Comparison of ENCODE assay signal across 8 cellular contexts in genomic region chr19:58553799-58554493, GRCh38. TPM values are rescaled to one million over a fixed set of nuclear protein-coding genes. Genes with fewer than 3 reads are reported as not detected.
DNase-seq lines count a peak whose midpoint lies in the region; ATAC-seq and TF ChIP-seq lines count a peak whose summit lies in the region.

No MANE protein-coding gene starts in this region.

- H3K9ac ChIP-seq in SU-DHL-6 (ENCODE audit: low read length), result peak overlapping the region; percentile 89

- H2AFZ ChIP-seq in SU-DHL-6 (ENCODE audit: low read depth, low read length, severe bottlenecking), result no peak overlapping the region

- ATAC-seq in psoas muscle (no peak), left colon (no peak), HG02938 (IDR thresholded peaks at IDR 0.05; ENCODE audit: unreplicated experiment) (no peak)

- peak overlapping the region; percentile 96 for H3K4me2 ChIP-seq in SU-DHL-6 (ENCODE audit: low read depth, low read length, poor library complexity, severe bottlenecking)

- H3K4me1 ChIP-seq in psoas muscle, result peaks cover 31% of the 10 kb centered on the region

- H3K9me2 ChIP-seq in SU-DHL-6 (replicated peaks; ENCODE audit: insufficient read depth, low read length), result no peaks in the 10 kb centered on the region

- H3K27me3 ChIP-seq in SU-DHL-6 (ENCODE audit: low read length), result no peaks in the 10 kb centered on the region
- H3K27me3 ChIP-seq in psoas muscle (ENCODE audit: insufficient read depth in 3 of 3, low read length in 2 of 3), result no peaks in the 10 kb centered on the region

- H3K79me2 ChIP-seq in SU-DHL-6 (ENCODE audit: insufficient read depth, low read length), result peaks cover 29% of the 10 kb centered on the region

- H3K27ac ChIP-seq in SU-DHL-6 (ENCODE audit: low read depth, low read length), result peak overlapping the region; percentile 89
- peak overlapping the region; percentile 97 for H3K27ac ChIP-seq in psoas muscle

- no peak for TF ChIP-seq CTCF in SU-DHL-6 (IDR thresholded peaks at IDR 0.05; ENCODE audit: insufficient read depth, low read length, poor library complexity, severe bottlenecking)
- no peak for TF ChIP-seq CTCF in fibroblast of mammary gland (conservative IDR thresholded peaks at IDR 0.05; ENCODE audit: control insufficient read depth, insufficient read depth, low read depth, low read length)
- TF ChIP-seq CTCF in psoas muscle (IDR thresholded peaks at IDR 0.05), result no peak

- no peaks in the 10 kb centered on the region for H4K20me1 ChIP-seq in SU-DHL-6 (ENCODE audit: low read depth, low read length)

- 21 to 24% (median 23%) methylated on average over 18 of the region's 18 CpGs for WGBS in psoas muscle, 3 donors

- no peak for DNase-seq in fibroblast of mammary gland (ENCODE audit: low read depth)
- peak in 1 of 2 donors; percentile 47 for DNase-seq in psoas muscle
- DNase-seq in iPS-NIHi7 (ENCODE audit: extremely low spot score), result no peak
- DNase-seq in left colon, result no peak
- no peak for DNase-seq in NCI-H2196 treated with DMSO at 0.1 percent for 48 hours (lab: John Stamatoyannopoulos, UW; ENCODE audit: unreplicated experiment)

- H3F3A ChIP-seq in SU-DHL-6 (ENCODE audit: insufficient read depth), result peaks cover 47% of the 10 kb centered on the region

- no peaks in the 10 kb centered on the region for H3K9me3 ChIP-seq in SU-DHL-6 (ENCODE audit: insufficient read depth, low read length)
- H3K9me3 ChIP-seq in psoas muscle, result no peaks in the 10 kb centered on the region

- peak overlapping the region; percentile 78 for H3K4me3 ChIP-seq in GM08714 (ENCODE audit: low read length)
- H3K4me3 ChIP-seq in SU-DHL-6 (ENCODE audit: insufficient read depth, low read length, poor library complexity, severe bottlenecking), result peak overlapping the region; percentile 79
- H3K4me3 ChIP-seq in fibroblast of mammary gland (ENCODE audit: control insufficient read depth, low read depth, low read length), result peak overlapping the region; percentile 84
- H3K4me3 ChIP-seq in psoas muscle, result peak overlapping the region; percentile 74

- intact Hi-C loops in psoas muscle (cut with DNase I), result no loop called here
- intact Hi-C loops in left colon (cut with DNase I, micrococcal nuclease), result no loop called here

- H3K36me3 ChIP-seq in SU-DHL-6 (ENCODE audit: low read length), result no peaks in the 10 kb centered on the region
- peaks cover 11 to 65% of the 10 kb centered on the region in 2 donors for H3K36me3 ChIP-seq in psoas muscle (ENCODE audit: insufficient read depth in 1 of 2, low read depth in 1 of 2)

RNA-seq across cellular contexts. Expression of gene CHMP2A, which starts 1.0 kb away (rescaled TPM):
- total RNA-seq in psoas muscle (100 to 1,000 TPM in 2 of 4 donors, 10 to 100 TPM in 2; 96.5 to 126 (median 103) TPM), left colon (100 to 1,000 TPM; 204 to 215 TPM)
- 100 to 1,000 TPM; 149 to 184 (median 157) TPM for polyA plus RNA-seq in psoas muscle

RNA-seq across cellular contexts. Expression of gene UBE2M, which starts 4.5 kb away (rescaled TPM):
- total RNA-seq in psoas muscle (100 to 1,000 TPM in 3 of 4 donors, 10 to 100 TPM in 1; 95.4 to 146 (median 125) TPM), left colon (10 to 100 TPM; 55.8 to 70.4 TPM)
- 100 to 1,000 TPM in 2 of 3 donors, 10 to 100 TPM in 1; 86.8 to 146 (median 145) TPM for polyA plus RNA-seq in psoas muscle

RNA-seq across cellular contexts. Expression of gene TRIM28, which starts 10.1 kb away (rescaled TPM):
- total RNA-seq in psoas muscle, result 100 to 1,000 TPM; 165 to 212 (median 197) TPM
- polyA plus RNA-seq in psoas muscle, result 100 to 1,000 TPM; 141 to 154 (median 147) TPM
- 100 to 1,000 TPM; 171 to 184 TPM for total RNA-seq in left colon

RNA-seq across cellular contexts. Expression of gene MZF1, which starts 19.2 kb away (rescaled TPM):
- total RNA-seq in psoas muscle (10 to 100 TPM in 2 of 4 donors, 1 to 10 TPM in 2; 8.2 to 13.0 (median 11.1) TPM), left colon (10 to 100 TPM; 22.8 to 28.9 TPM)
- polyA plus RNA-seq in psoas muscle, result 10 to 100 TPM in 1 of 3 donors, 1 to 10 TPM in 2; 5.0 to 12.5 (median 8.2) TPM

RNA-seq across cellular contexts. Expression of gene ZBTB45, which starts 34.3 kb away (rescaled TPM):
- total RNA-seq in psoas muscle, result 10 to 100 TPM in 1 of 4 donors, 1 to 10 TPM in 3; 7.7 to 13.0 (median 9.9) TPM
- 10 to 100 TPM in 1 of 3 donors, 1 to 10 TPM in 2; 6.2 to 12.5 (median 8.5) TPM for polyA plus RNA-seq in psoas muscle
- 10 to 100 TPM; 13.7 to 14.3 TPM for total RNA-seq in left colon
